Comparison of ENCODE assay signal across 33 cellular contexts in the genomic region with DNA sequence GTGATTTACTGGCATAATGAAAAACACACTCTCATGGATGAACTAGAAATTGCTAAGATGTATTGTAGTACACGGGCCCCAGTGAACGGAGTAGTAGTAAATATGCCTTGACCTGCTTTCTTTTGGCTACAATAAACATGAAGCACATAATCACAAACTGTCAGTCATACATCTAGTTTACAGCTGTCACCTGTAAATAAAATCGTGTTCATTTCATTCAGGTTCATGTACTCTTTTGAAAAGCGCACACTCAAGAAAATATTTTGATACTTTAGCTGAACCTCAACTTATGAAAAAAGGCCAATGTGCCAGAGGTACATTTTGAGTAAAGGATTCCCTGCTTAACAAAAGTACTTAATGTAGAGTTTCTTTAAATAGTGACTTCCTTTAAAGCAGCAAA. TPM values are rescaled to one million over a fixed set of nuclear protein-coding genes. Genes with fewer than 3 reads are reported as not detected.
"Had no signal": no experiment of that assay in that cellular context is flagged by ENCODE, and none has a peak within 500 bp of the region (broad histone marks: within the 10 kb centered on the region; RNA-seq: fewer than 3 reads in every experiment).

No MANE protein-coding gene starts in this region.

- ATAC-seq: activated CD4-positive, CD25-positive, alpha-beta regulatory T cell treated with anti-CD3 and anti-CD28 coated beads, Interleukin-2, amount 50 U/mL, for 24 hours; activated CD8-positive, alpha-beta T cell treated with anti-CD3 and anti-CD28 coated beads for 36 hours; activated T-cell treated with anti-CD3 and anti-CD28 coated beads, Interleukin-2, amount 50 U/mL, for 4 hours; activated T-helper 17 cell treated with anti-CD3 and anti-CD28 coated beads, Interleukin-2, amount 50 U/mL, for 72 hours; effector memory CD8-positive, alpha-beta T cell; foreskin keratinocyte; gastrocnemius medialis; heart left ventricle had no signal

- DNase-seq: activated B cell treated with CpG ODN at 0.5 μM for 24 hours; activated CD4-positive, alpha-beta T cell treated with anti-CD3 and anti-CD28 coated beads for 48 hours; activated CD4-positive, alpha-beta T cell treated with anti-CD3 and anti-CD28 coated beads, Interleukin-2, amount 50 U/mL, for 1 hour; activated CD4-positive, alpha-beta T cell treated with anti-CD3 and anti-CD28 coated beads, Interleukin-2, amount 50 U/mL, for 48 hours; activated CD8-positive, alpha-beta memory T cell treated with anti-CD3 and anti-CD28 coated beads for 24 hours; activated CD8-positive, alpha-beta T cell treated with anti-CD3 and anti-CD28 coated beads for 36 hours; activated effector memory CD4-positive, alpha-beta T cell treated with Interleukin-2 at 50 U/mL for 16 hours; activated gamma-delta T cell treated with Interleukin-2 at 50 U/mL for 16 hours; activated naive CD4-positive, alpha-beta T cell treated with anti-CD3 and anti-CD28 coated beads, Interleukin-2, amount 50 U/mL, for 16 hours; activated naive CD4-positive, alpha-beta T cell treated with Interleukin-2 at 50 U/mL for 16 hours; activated T-cell treated with anti-CD3 and anti-CD28 coated beads, Interleukin-2, amount 50 U/mL, for 4 hours; amniotic stem cell; anterior cingulate cortex; brain microvascular endothelial cell; caudate nucleus; cortex of kidney; dermis blood vessel endothelial cell; effector CD4-positive, alpha-beta T cell; effector memory CD8-positive, alpha-beta T cell; foreskin keratinocyte; gastrocnemius medialis; glutamatergic neuron; heart left ventricle; T1000 had no signal

- H3K4me3 ChIP-seq: esophagus muscularis mucosa, gastrocnemius medialis, heart left ventricle, hepatocyte had no signal

- H3K27ac ChIP-seq: brain microvascular endothelial cell, esophagus muscularis mucosa, foreskin keratinocyte, gastrocnemius medialis, heart left ventricle, hepatocyte, WERI-Rb-1 had no signal

- H3K27me3 ChIP-seq: brain microvascular endothelial cell, esophagus muscularis mucosa, foreskin keratinocyte, gastrocnemius medialis, heart left ventricle, hepatocyte had no signal

- H3K9me3 ChIP-seq: esophagus muscularis mucosa, gastrocnemius medialis, heart left ventricle had no signal

- H3K4me1 ChIP-seq: esophagus muscularis mucosa, foreskin keratinocyte, gastrocnemius medialis, heart left ventricle had no signal

- H3K79me2 ChIP-seq: hepatocyte had no signal

- H3K4me2 ChIP-seq: hepatocyte had no signal

- H2AFZ ChIP-seq: hepatocyte had no signal

- FAIRE-seq: astrocyte, bronchial epithelial cell, colon had no signal

RNA-seq across cellular contexts. Expression of gene SLC30A10, which starts 37.6 kb away (rescaled TPM):
- total RNA-seq: activated CD8-positive, alpha-beta T cell treated with anti-CD3 and anti-CD28 coated beads for 36 hours; activated T-cell treated with anti-CD3 and anti-CD28 coated beads, Interleukin-2, amount 50 U/mL, for 4 hours; activated T-helper 17 cell treated with anti-CD3 and anti-CD28 coated beads, Interleukin-2, amount 50 U/mL, for 72 hours; astrocyte; bronchial epithelial cell; chondrocyte; dermis blood vessel endothelial cell; esophagus muscularis mucosa; foreskin keratinocyte; gastrocnemius medialis had no signal
- polyA plus RNA-seq: foreskin keratinocyte had no signal
